In the genomic region with DNA sequence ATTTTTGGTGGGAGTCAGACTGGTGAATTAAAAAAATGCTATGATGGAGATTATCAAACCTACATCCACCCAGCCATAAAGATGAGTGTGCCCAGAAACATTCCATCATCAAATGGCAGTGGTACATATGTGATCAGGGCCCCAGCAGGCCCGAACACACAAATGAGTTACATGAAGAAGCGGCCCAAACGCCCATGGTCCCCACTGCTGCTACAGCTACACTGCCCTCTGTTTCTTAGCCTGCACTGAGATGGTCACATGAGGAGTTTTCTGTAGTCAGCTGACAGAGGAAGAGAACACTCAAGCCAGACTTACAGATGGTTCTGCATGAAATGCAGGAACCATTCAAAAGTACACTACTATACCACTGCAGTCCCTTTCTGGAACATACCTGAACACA, we compare ENCODE assay signal across 34 cellular contexts.
"Had no signal": no experiment of that assay in that cellular context is flagged by ENCODE, and none has a peak within 500 bp of the region (broad histone marks: within the 10 kb centered on the region; RNA-seq: fewer than 3 reads in every experiment).

No MANE protein-coding gene starts in this region.

- DNase-seq: Karpas-422, Kasumi-1, MG63, MM.1S, MV-4-11, NCI-H1048, NCI-H1092, NCI-H1092 treated with DMSO at 0.1 percent for 48 hours, NCI-H1105, NCI-H1105 treated with DMSO at 0.1 percent for 48 hours, NCI-H1417, NCI-H1417 treated with DMSO at 0.1 percent for 48 hours, NCI-H1436, NCI-H1436 treated with DMSO at 0.1 percent for 48 hours, NCI-H146, NCI-H1694, NCI-H1694 treated with DMSO at 0.1 percent for 48 hours, NCI-H187, NCI-H187 treated with DMSO at 0.1 percent for 48 hours, NCI-H1930, NCI-H2029, NCI-H2029 treated with DMSO at 0.1 percent for 48 hours, NCI-H2081, NCI-H2081 treated with DMSO at 0.1 percent for 48 hours, NCI-H2107, NCI-H2171, NCI-H2171 treated with DMSO at 0.1 percent for 48 hours, NCI-H2227 treated with DMSO at 0.1 percent for 48 hours, NCI-H226, NCI-H345, NCI-H446, NCI-H446 treated with DMSO at 0.1 percent for 48 hours, NCI-H510A had no signal

- H3K36me3 ChIP-seq: MG63 had no signal

- H3K4me2 ChIP-seq: KMS-11 had no signal

- H3K27ac ChIP-seq: KMS-11 had no signal

- H3K4me3 ChIP-seq: MG63 had no signal

- H3K27me3 ChIP-seq: MG63 had no signal

- H3K9me3 ChIP-seq: MG63 had no signal

- H3K9ac ChIP-seq: KMS-11 had no signal
